ENCODE assay signal across 8 cellular contexts in genomic region chr5:77491783-77492652, GRCh38. TPM values are rescaled to one million over a fixed set of nuclear protein-coding genes. Genes with fewer than 3 reads are reported as not detected.
DNase-seq lines count a peak whose midpoint lies in the region; ATAC-seq and TF ChIP-seq lines count a peak whose summit lies in the region.

TSS of gene WDR41 (minus strand) at chr5:77492316. CDS start at chr5:77492220, 96 bp downstream.

- intact Hi-C loops in esophagus muscularis mucosa (cut with DNase I): loop anchor here (5.0 kb wide), 2 partner anchors 350 to 415 kb away; no protein-coding TSS in a partner anchor

- H3K4me1 ChIP-seq in DND-41 (ENCODE audit: insufficient read depth, low read length) (peaks cover 27% of the 10 kb centered on the region), Peyer's patch (peaks cover 0 to 8% (median 0%) of the 10 kb centered on the region in 4 donors), esophagus muscularis mucosa (peaks cover 3 to 18% (median 17%) of the 10 kb centered on the region in 4 donors)

- ATAC-seq in DND-41 (ENCODE audit: insufficient read depth, low read depth) (peak; percentile 85), GM21723 (IDR thresholded peaks at IDR 0.05; ENCODE audit: unreplicated experiment) (peak; percentile 86)

- TF ChIP-seq CTCF in DND-41 (IDR thresholded peaks at IDR 0.05; ENCODE audit: borderline replicate concordance, extremely low read depth, low read length, poor library complexity, severe bottlenecking) (peak; percentile 92), Peyer's patch (IDR thresholded peaks at IDR 0.05) (peak; percentile 88 to 97 (median 92)), esophagus muscularis mucosa (IDR thresholded peaks at IDR 0.05) (peak in 2 of 3 experiments; percentile 88 to 99)

- H3K4me3 ChIP-seq in DND-41 (ENCODE audit: low read depth in 1 of 2, low read length in 2 of 2) (peak within 1 kb of the TSS; percentile 59 to 82), Peyer's patch (peak within 1 kb of the TSS; percentile 69 to 97 (median 84)), esophagus muscularis mucosa (peak within 1 kb of the TSS; percentile 73 to 93 (median 82))

- H3K27ac ChIP-seq in DND-41 (ENCODE audit: low read length) (peak within 1 kb of the TSS; percentile 95), Peyer's patch (peak within 1 kb of the TSS; percentile 90 to 96 (median 92)), esophagus muscularis mucosa (replicated peaks in 1 of 4) (peak within 1 kb of the TSS; percentile 93 to 97 (median 94))

- H3K36me3 ChIP-seq in DND-41 (ENCODE audit: insufficient read depth, low read length) (peaks cover 8% of the 10 kb centered on the region), Peyer's patch (no peaks in the 10 kb centered on the region), esophagus muscularis mucosa (peaks cover 0 to 11% (median 3%) of the 10 kb centered on the region in 4 donors)

- no peaks in the 10 kb centered on the region for H3K9me3 ChIP-seq in DND-41 (ENCODE audit: insufficient read depth, low read length, severe bottlenecking)
- H3K9me3 ChIP-seq in Peyer's patch: no peaks in the 10 kb centered on the region
- no peaks in the 10 kb centered on the region for H3K9me3 ChIP-seq in esophagus muscularis mucosa

- TF ChIP-seq EP300 in esophagus muscularis mucosa (IDR thresholded peaks at IDR 0.05): no peak

- peak within 1 kb of the TSS; percentile 84 for H3K4me2 ChIP-seq in DND-41 (ENCODE audit: insufficient read depth, low read length)

- DNase-seq in DND-41: peak; percentile 88
- DNase-seq in KG1 (lab: John Stamatoyannopoulos, UW): peak; percentile 85
- peak; percentile 84 to 94 (median 94) for DNase-seq in Peyer's patch
- DNase-seq in activated T-cell treated with anti-CD3 and anti-CD28 coated beads, Interleukin-2, amount 50 U/mL, for 48 hours: peak; percentile 89 to 92
- peak; percentile 98 for DNase-seq in esophagus muscularis mucosa (ENCODE audit: extremely low spot score)
- peak; percentile 97 for DNase-seq in myocyte (ENCODE audit: low read depth)
- peak; percentile 69 to 72 for DNase-seq in stimulated activated CD8-positive, alpha-beta memory T cell treated with anti-CD3 and anti-CD28 coated beads, Interleukin-7, amount 100 ng/mL, for 48 hours (ENCODE audit: extremely low read depth in 1 of 2, low read depth in 1 of 2)

- TF ChIP-seq POLR2A in Peyer's patch (IDR thresholded peaks at IDR 0.05) (peak; percentile 48 to 49), esophagus muscularis mucosa (IDR thresholded peaks at IDR 0.05; ENCODE audit: low read depth) (no peak)

- H4K20me1 ChIP-seq in DND-41 (ENCODE audit: insufficient read depth, low read length): no peaks in the 10 kb centered on the region

- peak within 1 kb of the TSS; percentile 89 for H3K9ac ChIP-seq in DND-41 (ENCODE audit: low read depth, low read length)

- H3K79me2 ChIP-seq in DND-41 (ENCODE audit: insufficient read depth, low read length): peaks cover 16% of the 10 kb centered on the region

- peak within 1 kb of the TSS; percentile 97 for H2AFZ ChIP-seq in DND-41 (ENCODE audit: low read depth, low read length)

- WGBS in esophagus muscularis mucosa: 1% methylated on average over 28 of the region's 90 CpGs

- no peaks in the 10 kb centered on the region for H3K27me3 ChIP-seq in DND-41 (ENCODE audit: insufficient read depth, low read length, poor library complexity)
- H3K27me3 ChIP-seq in Peyer's patch: no peaks in the 10 kb centered on the region
- H3K27me3 ChIP-seq in esophagus muscularis mucosa: peaks cover 0 to 4% (median 0%) of the 10 kb centered on the region in 4 donors

RNA-seq across cellular contexts. Expression of gene WDR41, which starts in this region (rescaled TPM):
- total RNA-seq in Peyer's patch (10 to 100 TPM; 11.7 to 49.5 (median 30.8) TPM), esophagus muscularis mucosa (10 to 100 TPM; 18.8 to 56.1 (median 33.2) TPM), myocyte (82.2 and 89.2 TPM in 2 replicates)
- polyA plus RNA-seq in myocyte (2012): 74.4 TPM

Comparison
In these comparisons a context has a peak if more than half of its experiments do, and no peak if none do; other contexts are left out.
1. Peak in every context shown above with its lines: DNase-seq, ATAC-seq, H3K4me3 ChIP-seq and H3K27ac ChIP-seq.